Comparison of ENCODE assay signal across 22 cellular contexts in genomic region chr1:61864501-61864900, GRCh38.
"Had no signal": no experiment of that assay in that cellular context is flagged by ENCODE, and none has a peak within 500 bp of the region (broad histone marks: within the 10 kb centered on the region; RNA-seq: fewer than 3 reads in every experiment).

No MANE protein-coding gene starts in this region.

- H3K4me3 ChIP-seq: ascending aorta, lung, right lobe of liver, skin epidermis, tibial nerve had no signal

- H3K27ac ChIP-seq: ascending aorta, right lobe of liver, skin epidermis, tibial nerve, WERI-Rb-1 had no signal

- H3K4me1 ChIP-seq: ascending aorta, right lobe of liver, tibial nerve had no signal

- H3K27me3 ChIP-seq: ascending aorta, right lobe of liver, tibial nerve had no signal

- ATAC-seq: activated CD8-positive, alpha-beta memory T cell treated with anti-CD3 and anti-CD28 coated beads, Interleukin-2, amount 10 ng/mL, durations not matched to agents 7 days and 5 days; activated CD8-positive, alpha-beta T cell treated with anti-CD3 and anti-CD28 coated beads for 36 hours; left lobe of liver; naive thymus-derived CD4-positive, alpha-beta T cell; right lobe of liver; stimulated activated effector memory CD8-positive, alpha-beta T cell treated with anti-CD3 and anti-CD28 coated beads, Interleukin-12 subunit alpha, Interleukin-12 subunit beta, amount 100 ng/mL, for 72 hours; stimulated activated naive CD8-positive, alpha-beta T cell treated with anti-CD3 and anti-CD28 coated beads, Interleukin-15, amount 100 ng/mL, for 72 hours had no signal

- DNase-seq: activated CD4-positive, alpha-beta T cell treated with anti-CD3 and anti-CD28 coated beads, Interleukin-2, amount 10 ng/mL, durations not matched to agents 7 days and 5 days; activated CD4-positive, CD25-positive, alpha-beta regulatory T cell treated with anti-CD3 and anti-CD28 coated beads, Interleukin-2, amount 50 U/mL, for 72 hours; activated CD8-positive, alpha-beta memory T cell treated with anti-CD3 and anti-CD28 coated beads, Interleukin-2, amount 10 ng/mL, durations not matched to agents 7 days and 5 days; activated CD8-positive, alpha-beta T cell treated with anti-CD3 and anti-CD28 coated beads for 36 hours; activated gamma-delta T cell treated with Interleukin-2 at 50 U/mL for 16 hours; central memory CD4-positive, alpha-beta T cell; dermis blood vessel endothelial cell; effector CD8-positive, alpha-beta T cell; erythroblast; foreskin fibroblast; naive thymus-derived CD4-positive, alpha-beta T cell; occipital lobe; right lobe of liver; stimulated activated CD4-positive, alpha-beta T cell treated with anti-CD3 and anti-CD28 coated beads, Interleukin-2, amount 100 ng/mL, for 24 hours; stimulated activated naive CD8-positive, alpha-beta T cell treated with anti-CD3 and anti-CD28 coated beads, Interleukin-15, amount 100 ng/mL, for 72 hours; WERI-Rb-1 had no signal

- H3K9me3 ChIP-seq: ascending aorta, right lobe of liver had no signal
